In the genomic region with DNA sequence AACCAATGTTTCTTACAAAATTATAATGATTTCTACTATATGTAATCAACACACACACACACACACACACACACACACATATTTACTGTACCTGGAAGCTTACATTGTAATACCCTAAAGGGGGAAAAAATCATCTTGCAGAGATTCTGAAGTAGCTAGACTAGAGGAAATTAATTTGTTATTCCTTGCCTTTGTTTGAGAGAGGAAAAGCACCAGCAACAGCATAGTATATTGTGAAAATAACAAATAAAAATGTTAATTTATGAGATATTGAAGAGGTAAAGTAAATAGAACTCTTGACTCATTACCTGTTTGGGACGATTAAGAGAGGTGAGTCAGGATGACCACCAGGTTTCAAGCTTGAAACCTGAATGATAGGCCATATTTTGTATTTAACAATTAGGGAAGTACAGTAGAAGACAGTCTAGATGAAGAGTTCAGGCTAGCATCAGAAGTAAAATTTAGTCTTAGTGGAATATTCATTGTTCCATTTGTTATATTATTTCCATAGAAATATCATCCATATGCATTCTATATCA, we compare ENCODE assay signal across 16 cellular contexts.
DNase-seq lines count a peak whose midpoint lies in the region; ATAC-seq and TF ChIP-seq lines count a peak whose summit lies in the region.
"Had no signal": no experiment of that assay in that cellular context is flagged by ENCODE, and none has a peak within 500 bp of the region (broad histone marks: within the 10 kb centered on the region; RNA-seq: fewer than 3 reads in every experiment).

No MANE protein-coding gene starts in this region.

- H3K27ac ChIP-seq in OCI-LY1 (ENCODE audit: low read depth, low read length, poor library complexity, severe bottlenecking) (peak overlapping the region; percentile 14), RWPE2 (ENCODE audit: poor library complexity, severe bottlenecking) (no peak overlapping the region)
- H3K27ac ChIP-seq: A549, C4-2B had no signal

- H3K36me3 ChIP-seq in OCI-LY1 (ENCODE audit: insufficient read depth, low read length), result no peaks in the 10 kb centered on the region; the same call in 1 of the 2 replicates
- no peaks in the 10 kb centered on the region for H3K36me3 ChIP-seq in RWPE2 (ENCODE audit: low read depth)
- H3K36me3 ChIP-seq: HAP-1 had no signal

- H3K27me3 ChIP-seq in OCI-LY1 (ENCODE audit: insufficient read depth, low read length) (no peaks in the 10 kb centered on the region), RWPE2 (ENCODE audit: insufficient read depth, poor library complexity, severe bottlenecking) (no peaks in the 10 kb centered on the region)

- H3K9ac ChIP-seq in OCI-LY1 (ENCODE audit: low read length), result no peak overlapping the region

- H3K4me3 Mint-ChIP-seq in activated CD4-positive, alpha-beta T cell treated with anti-CD3 and anti-CD28 coated beads, Interleukin-2, amount 10 ng/mL, durations not matched to agents 24 days and 14 days, result no peak overlapping the region
- H3K4me3 Mint-ChIP-seq in stimulated activated effector memory CD8-positive, alpha-beta T cell treated with anti-CD3 and anti-CD28 coated beads, Interleukin-12 subunit alpha, Interleukin-12 subunit beta, amount 100 ng/mL, for 72 hours, result no peak overlapping the region
- H3K4me3 Mint-ChIP-seq: CD4-positive, alpha-beta T cell had no signal

- H3K79me2 ChIP-seq in OCI-LY1 (ENCODE audit: insufficient read depth, low read length), result no peaks in the 10 kb centered on the region

- H3K4me1 Mint-ChIP-seq in activated CD4-positive, alpha-beta T cell treated with anti-CD3 and anti-CD28 coated beads, Interleukin-2, amount 10 ng/mL, durations not matched to agents 24 days and 14 days, result no peaks in the 10 kb centered on the region
- H3K4me1 Mint-ChIP-seq in stimulated activated effector memory CD8-positive, alpha-beta T cell treated with anti-CD3 and anti-CD28 coated beads, Interleukin-12 subunit alpha, Interleukin-12 subunit beta, amount 100 ng/mL, for 72 hours, result no peaks in the 10 kb centered on the region

- no peak overlapping the region for H3K27ac Mint-ChIP-seq in activated CD4-positive, alpha-beta T cell treated with anti-CD3 and anti-CD28 coated beads, Interleukin-2, amount 10 ng/mL, durations not matched to agents 24 days and 14 days
- H3K27ac Mint-ChIP-seq in stimulated activated effector memory CD8-positive, alpha-beta T cell treated with anti-CD3 and anti-CD28 coated beads, Interleukin-12 subunit alpha, Interleukin-12 subunit beta, amount 100 ng/mL, for 72 hours, result no peak overlapping the region
- H3K27ac Mint-ChIP-seq: CD4-positive, alpha-beta T cell had no signal

- TF ChIP-seq CTCF in OCI-LY1 (IDR thresholded peaks at IDR 0.05; ENCODE audit: low read length), result no peak
- no peak for TF ChIP-seq CTCF in RWPE2 (IDR thresholded peaks at IDR 0.05; ENCODE audit: poor library complexity, severe bottlenecking)

- ATAC-seq in RWPE2 (ENCODE audit: low read depth) (peak; percentile 95), HG02610 (IDR thresholded peaks at IDR 0.05; ENCODE audit: unreplicated experiment) (no peak)
- ATAC-seq in stimulated activated effector memory CD8-positive, alpha-beta T cell treated with anti-CD3 and anti-CD28 coated beads, Interleukin-12 subunit alpha, Interleukin-12 subunit beta, amount 100 ng/mL, for 72 hours, result no peak
- ATAC-seq: A549 had no signal

- H3K9me3 Mint-ChIP-seq in activated CD4-positive, alpha-beta T cell treated with anti-CD3 and anti-CD28 coated beads, Interleukin-2, amount 10 ng/mL, durations not matched to agents 24 days and 14 days, result no peaks in the 10 kb centered on the region
- H3K9me3 Mint-ChIP-seq in stimulated activated effector memory CD8-positive, alpha-beta T cell treated with anti-CD3 and anti-CD28 coated beads, Interleukin-12 subunit alpha, Interleukin-12 subunit beta, amount 100 ng/mL, for 72 hours, result peaks cover 18% of the 10 kb centered on the region

- peaks cover 3% of the 10 kb centered on the region for H3K9me3 ChIP-seq in OCI-LY1 (ENCODE audit: low read length)
- no peaks in the 10 kb centered on the region for H3K9me3 ChIP-seq in RWPE2 (ENCODE audit: severe bottlenecking)
- H3K9me3 ChIP-seq: A549, Caco-2, HAP-1 had no signal

- no peaks in the 10 kb centered on the region for H3K36me3 Mint-ChIP-seq in activated CD4-positive, alpha-beta T cell treated with anti-CD3 and anti-CD28 coated beads, Interleukin-2, amount 10 ng/mL, durations not matched to agents 24 days and 14 days (ENCODE audit: low read depth)
- H3K36me3 Mint-ChIP-seq in stimulated activated effector memory CD8-positive, alpha-beta T cell treated with anti-CD3 and anti-CD28 coated beads, Interleukin-12 subunit alpha, Interleukin-12 subunit beta, amount 100 ng/mL, for 72 hours, result no peaks in the 10 kb centered on the region

- peak; percentile 1 for DNase-seq in HPDE6-E6E7 (ENCODE audit: extremely low spot score)
- DNase-seq in RWPE2 (ENCODE audit: low spot score), result no peak
- DNase-seq in renal cortical epithelial cell (ENCODE audit: low read depth), result peak; percentile 2
- DNase-seq in activated CD4-positive, alpha-beta T cell treated with anti-CD3 and anti-CD28 coated beads, Interleukin-2, amount 10 ng/mL, durations not matched to agents 24 days and 14 days, result no peak
- DNase-seq in stimulated activated effector memory CD8-positive, alpha-beta T cell treated with anti-CD3 and anti-CD28 coated beads, Interleukin-12 subunit alpha, Interleukin-12 subunit beta, amount 100 ng/mL, for 72 hours (ENCODE audit: low spot score in 2 of 2), result no peak
- DNase-seq: AML-193; Caco-2; CD4-positive, alpha-beta T cell; DMS79 treated with DMSO at 0.1 percent for 48 hours; GF-D8; KG1 had no signal

- H3K4me3 ChIP-seq in OCI-LY1 (ENCODE audit: low read depth, low read length, poor library complexity, severe bottlenecking) (no peak overlapping the region), RWPE2 (ENCODE audit: severe bottlenecking) (no peak overlapping the region)
- H3K4me3 ChIP-seq: A549, HAP-1 had no signal

- no peaks in the 10 kb centered on the region for H3F3A ChIP-seq in OCI-LY1 (ENCODE audit: insufficient read depth, low read length)

- H2AFZ ChIP-seq in OCI-LY1 (ENCODE audit: low read length), result no peak overlapping the region; the same call in 1 of the 2 replicates

- H3K9me2 ChIP-seq in OCI-LY1 (ENCODE audit: low read depth, low read length), result no peaks in the 10 kb centered on the region

- intact Hi-C loops in activated CD4-positive, alpha-beta T cell treated with anti-CD3 and anti-CD28 coated beads, Interleukin-2, amount 10 ng/mL, durations not matched to agents 24 days and 14 days (cut with micrococcal nuclease), result no loop called here

- H3K4me1 ChIP-seq in OCI-LY1 (ENCODE audit: insufficient read depth, low read length, severe bottlenecking) (peaks cover 13% of the 10 kb centered on the region), RWPE2 (ENCODE audit: insufficient read depth, poor library complexity, severe bottlenecking) (peaks cover 12% of the 10 kb centered on the region)
- H3K4me1 ChIP-seq: A549, Caco-2, HAP-1 had no signal

- H3K4me2 ChIP-seq in OCI-LY1 (ENCODE audit: low read length), result no peak overlapping the region
- H3K4me2 ChIP-seq: A549 had no signal

- H3K27me3 Mint-ChIP-seq in activated CD4-positive, alpha-beta T cell treated with anti-CD3 and anti-CD28 coated beads, Interleukin-2, amount 10 ng/mL, durations not matched to agents 24 days and 14 days, result no peaks in the 10 kb centered on the region
- H3K27me3 Mint-ChIP-seq: CD4-positive, alpha-beta T cell had no signal

- no peaks in the 10 kb centered on the region for H4K20me1 ChIP-seq in OCI-LY1 (ENCODE audit: insufficient read depth, low read length)

Comparison
In these comparisons a context has a peak if more than half of its experiments do, and no peak if none do; other contexts are left out.
1. DNase-seq: peak in HPDE6-E6E7 (single experiment) and renal cortical epithelial cell (single experiment); none in RWPE2 (single experiment), activated CD4-positive, alpha-beta T cell treated with anti-CD3 and anti-CD28 coated beads, Interleukin-2, amount 10 ng/mL, durations not matched to agents 24 days and 14 days (single experiment) and stimulated activated effector memory CD8-positive, alpha-beta T cell treated with anti-CD3 and anti-CD28 coated beads, Interleukin-12 subunit alpha, Interleukin-12 subunit beta, amount 100 ng/mL, for 72 hours (0 of 2).